In genomic region chr3:156628095-156628690, GRCh38 we compare ENCODE assay signal across 1 cellular context.
TF ChIP-seq lines count a peak whose summit lies in the region.

No MANE protein-coding gene starts in this region.

TF ChIP-seq in HepG2, 621 proteins besides CTCF, POLR2A, EP300 and RAD21 (continued from another document):
- TF ChIP-seq FOXO1 (CRISPR knock-in tag; IDR thresholded peaks at IDR 0.05) (no peak), SRSF4 (IDR thresholded peaks at IDR 0.05; ENCODE audit: low read depth, low read length, poor library complexity, severe bottlenecking) (no peak), RFXANK (CRISPR knock-in tag; IDR thresholded peaks at IDR 0.05) (no peak), ERF (CRISPR knock-in tag; IDR thresholded peaks at IDR 0.05) (no peak), ZNF580 (CRISPR knock-in tag; IDR thresholded peaks at IDR 0.05; ENCODE audit: borderline replicate concordance, low read depth) (no peak), ZNF224 (CRISPR knock-in tag; IDR thresholded peaks at IDR 0.05) (no peak), ZNF276 (CRISPR knock-in tag; IDR thresholded peaks at IDR 0.05; ENCODE audit: low read depth) (no peak), ZBTB37 (CRISPR knock-in tag; IDR thresholded peaks at IDR 0.05) (no peak), ZNF460 (CRISPR knock-in tag; IDR thresholded peaks at IDR 0.05; ENCODE audit: borderline replicate concordance) (no peak), KDM5B (CRISPR knock-in tag; IDR thresholded peaks at IDR 0.05; ENCODE audit: borderline replicate concordance) (no peak)
